Comparison of ENCODE assay signal across 13 cellular contexts in genomic region chr2:177187631-177188312, GRCh38. TPM values are rescaled to one million over a fixed set of nuclear protein-coding genes. Genes with fewer than 3 reads are reported as not detected.
DNase-seq lines count a peak whose midpoint lies in the region; ATAC-seq and TF ChIP-seq lines count a peak whose summit lies in the region.
"Had no signal": no experiment of that assay in that cellular context is flagged by ENCODE, and none has a peak within 500 bp of the region (broad histone marks: within the 10 kb centered on the region; RNA-seq: fewer than 3 reads in every experiment).

No MANE protein-coding gene starts in this region.

- TF ChIP-seq POLR2A in suprapubic skin (IDR thresholded peaks at IDR 0.05), result no peak

- H3K27me3 Mint-ChIP-seq in WTC11 (ENCODE audit: low read depth), result no peaks in the 10 kb centered on the region; the same call in 1 of the 2 replicates
- H3K27me3 Mint-ChIP-seq: activated B cell treated with CpG ODN at 0.5 μM for 24 hours had no signal

- H3K36me3 ChIP-seq in A673 (ENCODE audit: insufficient read depth, low read length, poor library complexity, severe bottlenecking), result no peaks in the 10 kb centered on the region
- no peaks in the 10 kb centered on the region for H3K36me3 ChIP-seq in suprapubic skin
- H3K36me3 ChIP-seq: BLaER1 had no signal

- H3K9me3 Mint-ChIP-seq in WTC11, result no peaks in the 10 kb centered on the region
- H3K9me3 Mint-ChIP-seq: activated B cell treated with CpG ODN at 0.5 μM for 24 hours; activated naive CD4-positive, alpha-beta T cell treated with anti-CD3 and anti-CD28 coated beads, Interleukin-2, amount 50 U/mL, for 72 hours; natural killer cell had no signal

- no peak overlapping the region for H3K27ac ChIP-seq in A673 (ENCODE audit: low read depth, low read length, poor library complexity, severe bottlenecking)
- H3K27ac ChIP-seq in suprapubic skin, result no peak overlapping the region
- H3K27ac ChIP-seq: BLaER1, foreskin keratinocyte had no signal

- H3K27ac Mint-ChIP-seq in WTC11, result no peak overlapping the region
- H3K27ac Mint-ChIP-seq: activated B cell treated with CpG ODN at 0.5 μM for 24 hours; activated naive CD4-positive, alpha-beta T cell treated with anti-CD3 and anti-CD28 coated beads, Interleukin-2, amount 50 U/mL, for 72 hours; natural killer cell had no signal

- intact Hi-C loops in A673 (cut with micrococcal nuclease; ENCODE audit: unreplicated experiment), result no loop called here

- H3K27me3 ChIP-seq in A673 (replicated peaks; ENCODE audit: insufficient read depth, low read depth, low read length, poor library complexity) (no peaks in the 10 kb centered on the region), suprapubic skin (no peaks in the 10 kb centered on the region)
- H3K27me3 ChIP-seq: BLaER1, foreskin keratinocyte had no signal

- no TSS peak for BruUV-seq in A673 (replicated peaks; lab: Mats Ljungman, UMichigan)

- no peak overlapping the region for H3K4me3 ChIP-seq in A673 (ENCODE audit: low read depth, low read length, poor library complexity, severe bottlenecking)
- H3K4me3 ChIP-seq in suprapubic skin, result no peak overlapping the region
- H3K4me3 ChIP-seq: BLaER1 had no signal

- WGBS in suprapubic skin, result 58% methylated on average over 8 of the region's 8 CpGs

- peak; percentile 55 for DNase-seq in A673 (ENCODE audit: low spot score)
- peak; percentile 40 for DNase-seq in HT-29 (ENCODE audit: low spot score)
- DNase-seq in WTC11 (ENCODE audit: low spot score), result no peak
- DNase-seq in iris pigment epithelial cell (ENCODE audit: low read depth), result peak; percentile 48
- DNase-seq in pons (ENCODE audit: low spot score), result no peak
- DNase-seq in suprapubic skin (ENCODE audit: low spot score in 2 of 2), result no peak
- no peak for DNase-seq in NCI-H1092 treated with DMSO at 0.1 percent for 48 hours (lab: John Stamatoyannopoulos, UW)
- DNase-seq: activated B cell treated with CpG ODN at 0.5 μM for 24 hours, foreskin keratinocyte, natural killer cell had no signal

- TF ChIP-seq CTCF in A673 (conservative IDR thresholded peaks at IDR 0.05; ENCODE audit: low read depth, low read length) (no peak), WTC11 (IDR thresholded peaks at IDR 0.05) (no peak), suprapubic skin (IDR thresholded peaks at IDR 0.05) (no peak)

- H3K4me1 ChIP-seq in A673 (ENCODE audit: insufficient read depth, low read length, poor library complexity, severe bottlenecking) (peaks cover 10% of the 10 kb centered on the region), suprapubic skin (no peaks in the 10 kb centered on the region)
- H3K4me1 ChIP-seq: BLaER1, foreskin keratinocyte had no signal

- no peaks in the 10 kb centered on the region for H3K36me3 Mint-ChIP-seq in WTC11
- H3K36me3 Mint-ChIP-seq: activated naive CD4-positive, alpha-beta T cell treated with anti-CD3 and anti-CD28 coated beads, Interleukin-2, amount 50 U/mL, for 72 hours; natural killer cell had no signal

- ATAC-seq in WTC11, result peak; percentile 60
- no peak for ATAC-seq in HG03039 (IDR thresholded peaks at IDR 0.05; ENCODE audit: unreplicated experiment)
- ATAC-seq: activated naive CD4-positive, alpha-beta T cell treated with anti-CD3 and anti-CD28 coated beads, Interleukin-2, amount 50 U/mL, for 72 hours; foreskin keratinocyte; natural killer cell had no signal

- CTCF ChIA-PET in A673 (lab: Charles Lee) (interaction anchor here (0.9 kb wide), 1 partner anchor 538 kb away, joined by 3 read pairs; no protein-coding TSS in a partner anchor), WTC11 (lab: Charles Lee) (interaction anchor here (0.6 to 1.2 kb wide), 2 partner anchors 11 to 554 kb away, joined by 4 to 6 read pairs; no protein-coding TSS in a partner anchor)

- peaks cover 5% of the 10 kb centered on the region for H3K4me1 Mint-ChIP-seq in WTC11
- H3K4me1 Mint-ChIP-seq: activated B cell treated with CpG ODN at 0.5 μM for 24 hours, natural killer cell had no signal

- POLR2A ChIA-PET in A673 (lab: Charles Lee; ENCODE audit: low non-redundant PET) (no interaction called here), WTC11 (lab: Charles Lee) (no interaction called here)

- TF ChIP-seq EP300 in suprapubic skin (IDR thresholded peaks at IDR 0.05), result no peak

- no peak overlapping the region for H3K4me3 Mint-ChIP-seq in WTC11
- H3K4me3 Mint-ChIP-seq: activated B cell treated with CpG ODN at 0.5 μM for 24 hours, natural killer cell had no signal

- H3K9me3 ChIP-seq in A673 (ENCODE audit: low read depth, low read length, poor library complexity, severe bottlenecking) (no peaks in the 10 kb centered on the region), suprapubic skin (no peaks in the 10 kb centered on the region)
- H3K9me3 ChIP-seq: BLaER1 had no signal

TF ChIP-seq in WTC11, 78 proteins besides CTCF, POLR2A, EP300 and RAD21:
- no peak for TF ChIP-seq SOX15 (CRISPR knock-in tag; IDR thresholded peaks at IDR 0.05)
- TF ChIP-seq ZNF219 (CRISPR knock-in tag; IDR thresholded peaks at IDR 0.05; ENCODE audit: borderline replicate concordance), result no peak
- TF ChIP-seq CBFB (CRISPR knock-in tag; IDR thresholded peaks at IDR 0.05; ENCODE audit: low read depth), result no peak
- TF ChIP-seq, protein P1, sequence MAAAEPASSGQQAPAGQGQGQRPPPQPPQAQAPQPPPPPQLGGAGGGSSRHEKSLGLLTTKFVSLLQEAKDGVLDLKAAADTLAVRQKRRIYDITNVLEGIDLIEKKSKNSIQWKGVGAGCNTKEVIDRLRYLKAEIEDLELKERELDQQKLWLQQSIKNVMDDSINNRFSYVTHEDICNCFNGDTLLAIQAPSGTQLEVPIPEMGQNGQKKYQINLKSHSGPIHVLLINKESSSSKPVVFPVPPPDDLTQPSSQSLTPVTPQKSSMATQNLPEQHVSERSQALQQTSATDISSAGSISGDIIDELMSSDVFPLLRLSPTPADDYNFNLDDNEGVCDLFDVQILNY (CRISPR knock-in tag; IDR thresholded peaks at IDR 0.05), result no peak
- no peak for TF ChIP-seq TP53 (CRISPR knock-in tag; IDR thresholded peaks at IDR 0.05)
- TF ChIP-seq ZNF423 (CRISPR knock-in tag; IDR thresholded peaks at IDR 0.05), result no peak
- TF ChIP-seq NFATC4 (CRISPR knock-in tag; IDR thresholded peaks at IDR 0.05), result no peak
- no peak for TF ChIP-seq ERG (CRISPR knock-in tag; IDR thresholded peaks at IDR 0.05)
- TF ChIP-seq, protein P2, sequence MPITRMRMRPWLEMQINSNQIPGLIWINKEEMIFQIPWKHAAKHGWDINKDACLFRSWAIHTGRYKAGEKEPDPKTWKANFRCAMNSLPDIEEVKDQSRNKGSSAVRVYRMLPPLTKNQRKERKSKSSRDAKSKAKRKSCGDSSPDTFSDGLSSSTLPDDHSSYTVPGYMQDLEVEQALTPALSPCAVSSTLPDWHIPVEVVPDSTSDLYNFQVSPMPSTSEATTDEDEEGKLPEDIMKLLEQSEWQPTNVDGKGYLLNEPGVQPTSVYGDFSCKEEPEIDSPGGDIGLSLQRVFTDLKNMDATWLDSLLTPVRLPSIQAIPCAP (CRISPR knock-in tag; IDR thresholded peaks at IDR 0.05), result no peak
- no peak for TF ChIP-seq RELA (CRISPR knock-in tag; IDR thresholded peaks at IDR 0.05; ENCODE audit: borderline replicate concordance)
- no peak for TF ChIP-seq NR2C2 (CRISPR knock-in tag; IDR thresholded peaks at IDR 0.05)
- TF ChIP-seq ZNF138 (CRISPR knock-in tag; conservative IDR thresholded peaks at IDR 0.05), result no peak
- peak; percentile 100 for TF ChIP-seq GABPB1 (CRISPR knock-in tag; IDR thresholded peaks at IDR 0.05)
- TF ChIP-seq, protein P3, sequence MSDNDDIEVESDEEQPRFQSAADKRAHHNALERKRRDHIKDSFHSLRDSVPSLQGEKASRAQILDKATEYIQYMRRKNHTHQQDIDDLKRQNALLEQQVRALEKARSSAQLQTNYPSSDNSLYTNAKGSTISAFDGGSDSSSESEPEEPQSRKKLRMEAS (CRISPR knock-in tag; IDR thresholded peaks at IDR 0.05), result 0 out of 2 replicates have a peak, but pooled peaks have one; percentile 46
- TF ChIP-seq ELF4 (CRISPR knock-in tag; IDR thresholded peaks at IDR 0.05; ENCODE audit: low read depth), result no peak

RNA-seq across cellular contexts. Expression of gene HNRNPA3, which starts 24.8 kb away (rescaled TPM):
- total RNA-seq in A673 (2021) (454 and 462 TPM in 2 replicates), WTC11 (2021) (367 to 406 TPM (median 379 TPM) in 3 replicates), suprapubic skin (10 to 100 TPM; 37.8 to 99.9 (median 43.8) TPM)
- total RNA-seq in HT-29 (2014; rRNA removed; shearing (Covaris generic)), result 30.4 and 33.8 TPM in 2 replicates

Comparison
In these comparisons a context has a peak if more than half of its experiments do, and no peak if none do; other contexts are left out.
1. DNase-seq: peak in A673 (single experiment), HT-29 (single experiment) and iris pigment epithelial cell (single experiment); none in WTC11 (single experiment), pons (single experiment), suprapubic skin (0 of 2) and NCI-H1092 treated with DMSO at 0.1 percent for 48 hours (single experiment).